In the genomic region with DNA sequence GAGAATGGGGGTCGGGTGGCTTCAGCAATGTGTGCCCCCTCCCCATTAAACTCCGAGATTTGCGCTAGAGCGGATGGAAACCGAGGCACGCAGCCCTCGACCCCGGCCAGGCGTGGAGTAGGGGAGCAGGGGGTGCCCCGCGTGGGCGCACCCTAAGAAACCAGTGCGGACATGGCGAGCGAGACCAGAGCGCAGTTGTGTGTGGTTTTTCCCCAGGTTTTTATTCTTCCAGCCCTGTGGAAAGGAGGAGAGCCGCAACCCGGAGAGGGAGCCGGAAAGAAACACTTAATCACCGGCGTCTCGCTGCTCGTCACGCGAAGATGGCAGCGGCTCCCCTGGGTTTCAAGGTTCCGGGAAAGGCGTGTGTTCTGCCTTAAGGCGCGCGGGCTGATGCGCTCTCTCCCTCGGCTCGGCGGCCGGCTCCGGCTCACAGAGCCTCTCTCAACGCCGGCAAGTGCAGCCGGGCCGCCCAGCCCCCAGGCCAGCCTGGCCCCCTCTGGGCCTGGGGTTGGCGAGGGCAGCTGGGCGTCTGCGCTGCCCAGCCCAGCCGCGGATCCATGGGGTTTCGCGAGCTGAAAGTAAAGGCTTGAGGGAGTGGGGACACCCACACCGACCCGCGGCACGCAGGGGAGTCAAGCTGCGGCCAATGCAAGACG, we compare ENCODE assay signal across 8 cellular contexts.
DNase-seq lines count a peak whose midpoint lies in the region; ATAC-seq, FAIRE-seq and TF ChIP-seq lines count a peak whose summit lies in the region.

No MANE protein-coding gene starts in this region.

- no peak overlapping the region for H2AFZ ChIP-seq in H1 (ENCODE audit: low read length)

- no peak overlapping the region for H3K14ac ChIP-seq in H1 (ENCODE audit: insufficient read length)

- H4K20me1 ChIP-seq in H1 (replicated peaks in 1 of 2; ENCODE audit: control insufficient read depth in 1 of 2, insufficient read depth in 2 of 2, low read length in 2 of 2) = no peaks in the 10 kb centered on the region

- CTCF ChIA-PET in H1 (lab: Charles Lee; ENCODE audit: partially characterized antibody) = interaction anchor here (0.7 kb wide), 1 partner anchor 141 kb away, joined by 3 read pairs; no protein-coding TSS in a partner anchor

- H3K27me3 ChIP-seq in H1 (replicated peaks in 1 of 4; ENCODE audit: control insufficient read depth in 3 of 4, extremely low read depth in 1 of 4, insufficient read depth in 3 of 4, low read length in 3 of 4) (peaks cover 0 to 7% (median 0%) of the 10 kb centered on the region in 4 experiments; a peak in 4 of 7 replicates), muscle layer of duodenum (ENCODE audit: low read depth, low read length) (no peaks in the 10 kb centered on the region)

- H3K9me3 ChIP-seq in H1 (ENCODE audit: insufficient read depth in 2 of 2, low read depth in 1 of 2, low read length in 1 of 2) (no peaks in the 10 kb centered on the region), muscle layer of duodenum (ENCODE audit: control insufficient read depth in 1 of 2, low read length in 2 of 2) (no peaks in the 10 kb centered on the region)

- H3K4me3 ChIP-seq in H1 (ENCODE audit: extremely low read depth in 1 of 4, insufficient read depth in 2 of 4, low read depth in 3 of 4, low read length in 4 of 4) (peak overlapping the region; percentile 47 to 69 (median 54)), muscle layer of duodenum (ENCODE audit: low read depth in 1 of 2, low read length in 2 of 2) (peak overlapping the region; percentile 39 to 56)

- H3K4ac ChIP-seq in H1 (replicated peaks; ENCODE audit: insufficient read length, low read depth, low read length) = peak overlapping the region; percentile 91

- peak overlapping the region; percentile 98 for H4K91ac ChIP-seq in H1 (replicated peaks; ENCODE audit: insufficient read length, low read length)

- ATAC-seq in HG02588 (IDR thresholded peaks at IDR 0.05; ENCODE audit: unreplicated experiment) = no peak

- H2BK20ac ChIP-seq in H1 (ENCODE audit: low read length) = no peak overlapping the region

- H3K79me2 ChIP-seq in H1 (ENCODE audit: control insufficient read depth in 1 of 2, insufficient read depth in 2 of 2, low read length in 2 of 2) = peaks cover 0 to 34% of the 10 kb centered on the region in 2 experiments; a peak in 2 of 4 replicates

- H2AK5ac ChIP-seq in H1 (ENCODE audit: low read depth, low read length) = no peak overlapping the region

- H3K4me1 ChIP-seq in H1 (replicated peaks in 1 of 4; ENCODE audit: control insufficient read depth in 3 of 4, insufficient read depth in 4 of 4, low read length in 3 of 4) (peaks cover 3 to 26% (median 21%) of the 10 kb centered on the region in 4 experiments), muscle layer of duodenum (ENCODE audit: control insufficient read depth in 1 of 2, insufficient read depth in 2 of 2, low read length in 2 of 2) (peaks cover 8 to 21% of the 10 kb centered on the region in 2 donors)

- peak overlapping the region; percentile 41 for H4K5ac ChIP-seq in H1 (ENCODE audit: insufficient read length, low read depth, low read length)

- no peak overlapping the region for H3K23ac ChIP-seq in H1 (ENCODE audit: insufficient read length)

- no peak overlapping the region for H2BK15ac ChIP-seq in H1 (ENCODE audit: low read length)

- peak overlapping the region; percentile 35; the same call in 1 of the 2 replicates for H2BK5ac ChIP-seq in H1 (ENCODE audit: low read depth, low read length)

- peak overlapping the region; percentile 98 for H3K27ac ChIP-seq in VCaP
- no peak overlapping the region; the same call in 1 of the 2 replicates for H3K27ac ChIP-seq in H1 (ENCODE audit: low read depth, low read length)
- peak overlapping the region; percentile 60 for H3K27ac ChIP-seq in muscle layer of duodenum (ENCODE audit: low read length)

- H3K56ac ChIP-seq in H1 (replicated peaks; ENCODE audit: insufficient read length, low read depth, low read length) = no peak overlapping the region

- peak overlapping the region; percentile 89; the same call in 1 of the 2 replicates for H4K8ac ChIP-seq in H1 (ENCODE audit: extremely low read depth, insufficient read depth, low read length)

- H2BK12ac ChIP-seq in H1 (ENCODE audit: low read depth, low read length) = peak overlapping the region; percentile 84; the same call in 1 of the 2 replicates

- TF ChIP-seq RAD21 in H1 (IDR thresholded peaks at IDR 0.05 in 1 of 2, conservative IDR thresholded peaks at IDR 0.05 in 1 of 2; ENCODE audit: low read depth in 2 of 2, low read length in 2 of 2) = no peak

- DNase-seq in GM20000 (ENCODE audit: low spot score) (peak; percentile 28), H1 (ENCODE audit: low read depth in 1 of 2, low spot score in 2 of 2) (peak in 1 of 2 experiments; percentile 42), Ammon's horn (ENCODE audit: low spot score) (no peak), OCI-M2 (lab: John Stamatoyannopoulos, UW; ENCODE audit: unreplicated experiment) (no peak), 8988T (no peak)

- FAIRE-seq in H1 (lab: Jason Lieb, UNC) = no peak

- POLR2A ChIA-PET in H1 (lab: Charles Lee; ENCODE audit: partially characterized antibody) = interaction anchor here (0.9 to 6.0 kb wide), 9 partner anchors 8 to 81 kb away, joined by 3 to 45 read pairs (median 7); a partner anchor contains a TSS

- H3K4me2 ChIP-seq in H1 (ENCODE audit: insufficient read depth in 1 of 2, low read depth in 2 of 2, low read length in 2 of 2) = peak overlapping the region; percentile 64 to 79

- no peak for TF ChIP-seq POLR2A in H1 (IDR thresholded peaks at IDR 0.05; ENCODE audit: control extremely low read depth in 1 of 2, low read depth in 2 of 2, low read length in 2 of 2)

- no peaks in the 10 kb centered on the region for H3K36me3 ChIP-seq in H1 (ENCODE audit: control insufficient read depth in 2 of 4, insufficient read depth in 4 of 4, low read length in 3 of 4)
- no peaks in the 10 kb centered on the region for H3K36me3 ChIP-seq in muscle layer of duodenum (ENCODE audit: control insufficient read depth in 1 of 2, insufficient read depth in 2 of 2, low read length in 2 of 2)

- no CpG with 5 or more reads among the region's 54 CpGs for WGBS in H1 (ENCODE audit: extremely low coverage in 1 of 2, insufficient coverage in 1 of 2, insufficient read length in 1 of 2, insufficient replicate concordance in 2 of 2, low coverage in 1 of 2, low lambda C conversion rate in 2 of 2, missing lambda C conversion rate in 1 of 2), 2 experiments

- TF ChIP-seq CTCF in GM20000 (IDR thresholded peaks at IDR 0.05; ENCODE audit: extremely low read depth, missing control alignments) (no peak), VCaP (conservative IDR thresholded peaks at IDR 0.05) (no peak), H1 (IDR thresholded peaks at IDR 0.05; ENCODE audit: control extremely low read depth in 1 of 3, insufficient read depth in 1 of 3, low read depth in 1 of 3, low read length in 3 of 3) (no peak)

- TF ChIP-seq EP300 in H1 (IDR thresholded peaks at IDR 0.05; ENCODE audit: borderline replicate concordance in 1 of 2, low read depth in 2 of 2, low read length in 2 of 2) = no peak

- H3K18ac ChIP-seq in H1 (ENCODE audit: extremely low read depth, low read length) = peak overlapping the region; percentile 71; the same call in 1 of the 2 replicates

- H3K23me2 ChIP-seq in H1 (ENCODE audit: low read depth, low read length) = peaks cover 7% of the 10 kb centered on the region; the same call in 1 of the 2 replicates

- no peaks in the 10 kb centered on the region for H3K79me1 ChIP-seq in H1 (ENCODE audit: low read depth, low read length)

- H3K9ac ChIP-seq in H1 (replicated peaks in 1 of 4; ENCODE audit: extremely low read depth in 1 of 4, low read depth in 3 of 4, low read length in 3 of 4) = peak overlapping the region in 3 of 4 experiments; percentile 51 to 66 (median 61); a peak in 5 of 7 replicates

- H2BK120ac ChIP-seq in H1 (replicated peaks; ENCODE audit: low read depth, low read length) = no peak overlapping the region

TF ChIP-seq in H1, 55 proteins besides CTCF, POLR2A, EP300 and RAD21 (continues in another document):
- TF ChIP-seq GTF2F1 (IDR thresholded peaks at IDR 0.05; ENCODE audit: borderline replicate concordance, low read depth, low read length) (no peak), SP2 (IDR thresholded peaks at IDR 0.05; ENCODE audit: low read length) (no peak), TCF12 (IDR thresholded peaks at IDR 0.05; ENCODE audit: low read depth, low read length) (no peak), CHD2 (IDR thresholded peaks at IDR 0.05; ENCODE audit: low read length) (no peak), ZNF274 (IDR thresholded peaks at IDR 0.05; ENCODE audit: borderline replicate concordance, extremely low read depth, low read length) (no peak), KDM4A (IDR thresholded peaks at IDR 0.05; ENCODE audit: low read depth, low read length, severe bottlenecking) (no peak), TAF7 (optimal IDR thresholded peaks at IDR 0.05; ENCODE audit: borderline replicate concordance, low read depth, low read length) (no peak), KDM5A (IDR thresholded peaks at IDR 0.05; ENCODE audit: low read length) (no peak), NANOG (IDR thresholded peaks at IDR 0.05; ENCODE audit: insufficient read depth, low read depth, low read length, poor library complexity, severe bottlenecking) (no peak), TBP (IDR thresholded peaks at IDR 0.05; ENCODE audit: low read depth, low read length) (no peak), SIN3A (conservative IDR thresholded peaks at IDR 0.05 in 1 of 2, IDR thresholded peaks at IDR 0.05 in 1 of 2; ENCODE audit: low read depth in 1 of 2, low read length in 2 of 2) (no peak), CHD1 (IDR thresholded peaks at IDR 0.05; ENCODE audit: low read depth, low read length) (no peak), CBX8 (IDR thresholded peaks at IDR 0.05; ENCODE audit: borderline replicate concordance, low read depth, low read length) (no peak), CTBP2 (IDR thresholded peaks at IDR 0.05; ENCODE audit: borderline replicate concordance, insufficient read depth, insufficient read length, low read length) (no peak)
- TF ChIP-seq, protein P1, sequence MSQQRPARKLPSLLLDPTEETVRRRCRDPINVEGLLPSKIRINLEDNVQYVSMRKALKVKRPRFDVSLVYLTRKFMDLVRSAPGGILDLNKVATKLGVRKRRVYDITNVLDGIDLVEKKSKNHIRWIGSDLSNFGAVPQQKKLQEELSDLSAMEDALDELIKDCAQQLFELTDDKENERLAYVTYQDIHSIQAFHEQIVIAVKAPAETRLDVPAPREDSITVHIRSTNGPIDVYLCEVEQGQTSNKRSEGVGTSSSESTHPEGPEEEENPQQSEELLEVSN (IDR thresholded peaks at IDR 0.05) = no peak; the same call in 1 of the 2 replicates
- TF ChIP-seq, protein P2, sequence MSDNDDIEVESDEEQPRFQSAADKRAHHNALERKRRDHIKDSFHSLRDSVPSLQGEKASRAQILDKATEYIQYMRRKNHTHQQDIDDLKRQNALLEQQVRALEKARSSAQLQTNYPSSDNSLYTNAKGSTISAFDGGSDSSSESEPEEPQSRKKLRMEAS (IDR thresholded peaks at IDR 0.05) = no peak
